Comparison of ENCODE assay signal across 1 cellular context in genomic region chr11:105168457-105168856, GRCh38.
TF ChIP-seq lines count a peak whose summit lies in the region.

No MANE protein-coding gene starts in this region.

TF ChIP-seq in IMR-90, 13 proteins besides CTCF, POLR2A, EP300 and RAD21:
- TF ChIP-seq RCOR1 (IDR thresholded peaks at IDR 0.05; ENCODE audit: insufficient replicate concordance, low read length) = no peak
- no peak for TF ChIP-seq FOS (IDR thresholded peaks at IDR 0.05; ENCODE audit: low read depth, low read length)
- no peak for TF ChIP-seq USF2 (IDR thresholded peaks at IDR 0.05; ENCODE audit: low read depth, low read length)
- TF ChIP-seq BHLHE40 (IDR thresholded peaks at IDR 0.05; ENCODE audit: low read depth, low read length) = no peak
- TF ChIP-seq CEBPB (IDR thresholded peaks at IDR 0.05; ENCODE audit: low read depth, low read length) = no peak
- TF ChIP-seq CHD1 (IDR thresholded peaks at IDR 0.05; ENCODE audit: low read depth, low read length) = no peak
- TF ChIP-seq MAFK (IDR thresholded peaks at IDR 0.05; ENCODE audit: low read depth, low read length) = no peak
- TF ChIP-seq NFE2L2 (IDR thresholded peaks at IDR 0.05; ENCODE audit: low read depth, low read length) = no peak
- TF ChIP-seq MXI1 (IDR thresholded peaks at IDR 0.05; ENCODE audit: borderline replicate concordance, low read depth, low read length) = no peak
- no peak for TF ChIP-seq SMC3 (IDR thresholded peaks at IDR 0.05; ENCODE audit: low read depth, low read length)
- TF ChIP-seq RFX5 (IDR thresholded peaks at IDR 0.05; ENCODE audit: low read depth, low read length) = no peak
- TF ChIP-seq MAZ (IDR thresholded peaks at IDR 0.05; ENCODE audit: borderline replicate concordance, low read depth, low read length) = no peak
- no peak for TF ChIP-seq ELK1 (IDR thresholded peaks at IDR 0.05; ENCODE audit: borderline replicate concordance, low read depth, low read length)
